ENCODE assay signal across 1 cellular context in genomic region chr3:143873553-143873952, GRCh38.
TF ChIP-seq lines count a peak whose summit lies in the region.

No MANE protein-coding gene starts in this region.

TF ChIP-seq in K562, 482 proteins besides CTCF, POLR2A, EP300 and RAD21 (continued from another document):
- TF ChIP-seq TFE3 (CRISPR knock-in tag; IDR thresholded peaks at IDR 0.05), result peak; percentile 89
